ENCODE assay signal across 16 cellular contexts in genomic region chrX:16708016-16708415, GRCh38. TPM values are rescaled to one million over a fixed set of nuclear protein-coding genes. Genes with fewer than 3 reads are reported as not detected.
DNase-seq lines count a peak whose midpoint lies in the region; ATAC-seq and TF ChIP-seq lines count a peak whose summit lies in the region.
"Had no signal": no experiment of that assay in that cellular context is flagged by ENCODE, and none has a peak within 500 bp of the region (broad histone marks: within the 10 kb centered on the region; RNA-seq: fewer than 3 reads in every experiment).

No MANE protein-coding gene starts in this region.

- H3K9me2 ChIP-seq in OCI-LY1 (ENCODE audit: low read depth, low read length), result no peaks in the 10 kb centered on the region

- intact Hi-C loops in CD8-positive, alpha-beta T cell (cut with DNase I, micrococcal nuclease), result no loop called here

- peaks cover 2% of the 10 kb centered on the region for H3K36me3 Mint-ChIP-seq in CD8-positive, alpha-beta T cell
- H3K36me3 Mint-ChIP-seq: CD4-positive, CD25-positive, alpha-beta regulatory T cell had no signal

- peaks cover 3% of the 10 kb centered on the region; the same call in 1 of the 2 replicates for H3F3A ChIP-seq in OCI-LY1 (ENCODE audit: insufficient read depth, low read length)

- no peaks in the 10 kb centered on the region for H3K9me3 Mint-ChIP-seq in CD8-positive, alpha-beta T cell
- H3K9me3 Mint-ChIP-seq: HFFc6 had no signal

- POLR2A ChIA-PET in CD8-positive, alpha-beta T cell (lab: Charles Lee), result interaction anchor here (1.2 kb wide), 1 partner anchor 11 kb away, joined by 4 read pairs; the partner anchor contains the start of gene SYAP1

- 0 out of 2 replicates have a peak overlapping the region, but pooled peaks have one; percentile 11 for H3K4me2 ChIP-seq in OCI-LY1 (ENCODE audit: low read length)
- H3K4me2 ChIP-seq: BLaER1 treated with 17β-estradiol and CSF1 and Interleukin-3, amounts not matched to agents 10 nM and 100 nM; KMS-11 had no signal

- no peaks in the 10 kb centered on the region for H3K36me3 ChIP-seq in CD8-positive, alpha-beta T cell (ENCODE audit: insufficient read depth, low read length)
- peaks cover 29% of the 10 kb centered on the region for H3K36me3 ChIP-seq in OCI-LY1 (ENCODE audit: insufficient read depth, low read length)

- H3K9me3 ChIP-seq in CD8-positive, alpha-beta T cell (ENCODE audit: low read length), result no peaks in the 10 kb centered on the region
- no peaks in the 10 kb centered on the region for H3K9me3 ChIP-seq in OCI-LY1 (ENCODE audit: low read length)
- H3K9me3 ChIP-seq: HAP-1 had no signal

- H3K27ac ChIP-seq in CD8-positive, alpha-beta T cell (ENCODE audit: low read depth, low read length), result no peak overlapping the region
- peak overlapping the region; percentile 99 for H3K27ac ChIP-seq in OCI-LY1 (ENCODE audit: low read depth, low read length, poor library complexity, severe bottlenecking)
- H3K27ac ChIP-seq: BLaER1 treated with 17β-estradiol and CSF1 and Interleukin-3, amounts not matched to agents 10 nM and 100 nM; KMS-11 had no signal

- H3K4me3 ChIP-seq in CD8-positive, alpha-beta T cell (ENCODE audit: low read depth, low read length), result no peak overlapping the region
- H3K4me3 ChIP-seq in OCI-LY1 (ENCODE audit: low read depth, low read length, poor library complexity, severe bottlenecking) (no peak overlapping the region), choroid plexus epithelial cell (ENCODE audit: low read depth, low read length) (no peak overlapping the region)
- H3K4me3 ChIP-seq: BLaER1 treated with 17β-estradiol and CSF1 and Interleukin-3, amounts not matched to agents 10 nM and 100 nM; HAP-1 had no signal

- TF ChIP-seq CTCF in CD8-positive, alpha-beta T cell (IDR thresholded peaks at IDR 0.05), result no peak
- TF ChIP-seq CTCF in OCI-LY1 (IDR thresholded peaks at IDR 0.05; ENCODE audit: low read length) (no peak), choroid plexus epithelial cell (conservative IDR thresholded peaks at IDR 0.05; ENCODE audit: low read depth, low read length) (no peak)

- no peak overlapping the region for H3K9ac ChIP-seq in OCI-LY1 (ENCODE audit: low read length)
- H3K9ac ChIP-seq: BLaER1 treated with 17β-estradiol and CSF1 and Interleukin-3, amounts not matched to agents 10 nM and 100 nM; KMS-11 had no signal

- no peak for DNase-seq in CD8-positive, alpha-beta T cell
- DNase-seq in choroid plexus epithelial cell (ENCODE audit: low read depth) (peak; percentile 41), AG08395 (ENCODE audit: low spot score) (no peak)
- DNase-seq: CD4-positive, CD25-positive, alpha-beta regulatory T cell; DMS79; EL; HFFc6 had no signal

- H3K4me1 ChIP-seq in CD8-positive, alpha-beta T cell (ENCODE audit: insufficient read depth, low read length), result peaks cover 6% of the 10 kb centered on the region
- peaks cover 60% of the 10 kb centered on the region for H3K4me1 ChIP-seq in OCI-LY1 (ENCODE audit: insufficient read depth, low read length, severe bottlenecking)

- no peak overlapping the region for H2AFZ ChIP-seq in OCI-LY1 (ENCODE audit: low read length)

- H4K20me1 ChIP-seq in OCI-LY1 (ENCODE audit: insufficient read depth, low read length), result no peaks in the 10 kb centered on the region

- H3K4me3 Mint-ChIP-seq in CD8-positive, alpha-beta T cell, result no peak overlapping the region
- H3K4me3 Mint-ChIP-seq: HFFc6 had no signal

- H3K27me3 Mint-ChIP-seq in CD8-positive, alpha-beta T cell (ENCODE audit: low read depth), result no peaks in the 10 kb centered on the region
- H3K27me3 Mint-ChIP-seq: CD4-positive, CD25-positive, alpha-beta regulatory T cell had no signal

- peak overlapping the region; percentile 43 for H3K27ac Mint-ChIP-seq in CD8-positive, alpha-beta T cell
- H3K27ac Mint-ChIP-seq: CD4-positive, CD25-positive, alpha-beta regulatory T cell; HFFc6 had no signal

- no peaks in the 10 kb centered on the region for H3K79me2 ChIP-seq in OCI-LY1 (ENCODE audit: insufficient read depth, low read length)

- H3K4me1 Mint-ChIP-seq in CD8-positive, alpha-beta T cell (ENCODE audit: low read depth), result peaks cover 21% of the 10 kb centered on the region

- no peaks in the 10 kb centered on the region for H3K27me3 ChIP-seq in CD8-positive, alpha-beta T cell (ENCODE audit: insufficient read depth, low read length)
- H3K27me3 ChIP-seq in OCI-LY1 (ENCODE audit: insufficient read depth, low read length), result no peaks in the 10 kb centered on the region

- ATAC-seq in CD8-positive, alpha-beta T cell, result no peak
- ATAC-seq in GM18907 (IDR thresholded peaks at IDR 0.05; ENCODE audit: unreplicated experiment), result no peak
- ATAC-seq in GM18520 (IDR thresholded peaks at IDR 0.05; ENCODE audit: unreplicated experiment), result no peak
- ATAC-seq in GM19463 (IDR thresholded peaks at IDR 0.05; ENCODE audit: unreplicated experiment), result no peak
- ATAC-seq: HepG2 had no signal

- CTCF ChIA-PET in CD8-positive, alpha-beta T cell (lab: Charles Lee), result no interaction called here

RNA-seq across cellular contexts. Expression of gene CTPS2, which starts 4.5 kb away (rescaled TPM):
- 1 to 10 TPM; 3.4 to 3.6 TPM for total RNA-seq in CD8-positive, alpha-beta T cell

RNA-seq across cellular contexts. Expression of gene SYAP1, which starts 11.4 kb away (rescaled TPM):
- total RNA-seq in CD8-positive, alpha-beta T cell, result 10 to 100 TPM; 71.1 to 76.5 TPM

RNA-seq across cellular contexts. Expression of gene S100G, which starts 58.1 kb away (rescaled TPM):
- total RNA-seq in CD8-positive, alpha-beta T cell, result not detected
- total RNA-seq: CD4-positive, CD25-positive, alpha-beta regulatory T cell; H1; HepG2; HFFc6 had no signal
